Comparison of ENCODE assay signal across 21 cellular contexts in the genomic region with DNA sequence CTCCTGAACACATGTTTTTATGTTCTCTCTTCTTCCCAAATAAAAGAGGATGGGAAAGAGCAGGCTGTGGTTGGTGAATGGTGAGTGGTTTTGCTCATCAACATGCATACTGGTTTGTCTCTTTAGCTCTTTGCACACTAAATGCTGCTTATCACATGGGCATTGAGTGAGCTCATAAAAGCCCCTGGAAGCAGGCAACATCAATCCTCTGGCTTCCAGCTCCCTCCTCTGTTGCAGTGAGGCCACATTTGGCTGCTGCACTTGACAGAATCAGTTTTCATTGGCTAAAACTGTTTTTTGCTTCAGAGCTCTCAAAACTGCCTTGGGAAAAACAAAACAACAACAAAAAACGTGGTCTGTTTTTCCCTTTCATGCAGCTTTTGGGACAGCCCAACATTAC.
DNase-seq lines count a peak whose midpoint lies in the region; ATAC-seq and TF ChIP-seq lines count a peak whose summit lies in the region.
"Had no signal": no experiment of that assay in that cellular context is flagged by ENCODE, and none has a peak within 500 bp of the region (broad histone marks: within the 10 kb centered on the region; RNA-seq: fewer than 3 reads in every experiment).

No MANE protein-coding gene starts in this region.

- no CpG with 5 or more reads among the region's 1 CpG for WGBS in H9 (ENCODE audit: extremely low coverage, insufficient read length, low lambda C conversion rate)
- WGBS in hepatocyte (ENCODE audit: low lambda C conversion rate, missing lambda C conversion rate) = 38% methylated on average over 1 of the region's 1 CpG

- H3K9me3 ChIP-seq in H9 (ENCODE audit: control insufficient read depth, low read depth, low read length) (no peaks in the 10 kb centered on the region), hepatocyte (ENCODE audit: low read depth) (no peaks in the 10 kb centered on the region)
- H3K9me3 ChIP-seq: breast epithelium, HAP-1 had no signal

- H4K91ac ChIP-seq in H9 (ENCODE audit: insufficient read length, low read depth, low read length) = no peak overlapping the region

- no peaks in the 10 kb centered on the region for H3K9me2 ChIP-seq in hepatocyte (replicated peaks; ENCODE audit: insufficient read depth)

- H3K36me3 ChIP-seq in hepatocyte (replicated peaks; ENCODE audit: insufficient read depth, low read depth) = no peaks in the 10 kb centered on the region
- H3K36me3 ChIP-seq: breast epithelium, HAP-1 had no signal

- H3K36me3 Mint-ChIP-seq in H9 (ENCODE audit: insufficient read depth in 1 of 3, low read depth in 3 of 3) (no peaks in the 10 kb centered on the region; a peak in 1 of 7 replicates), WTC11 (no peaks in the 10 kb centered on the region), nephron progenitor cell (ENCODE audit: low read depth) (no peaks in the 10 kb centered on the region)
- H3K36me3 Mint-ChIP-seq: activated CD8-positive, alpha-beta memory T cell treated with anti-CD3 and anti-CD28 coated beads, Interleukin-2, amount 10 ng/mL, durations not matched to agents 7 days and 5 days; activated naive CD8-positive, alpha-beta T cell treated with anti-CD3 and anti-CD28 coated beads, Interleukin-2, amount 10 ng/mL, durations not matched to agents 7 days and 5 days; CD8-positive, alpha-beta T cell had no signal

- no peak overlapping the region for H3K18ac ChIP-seq in H9 (ENCODE audit: insufficient read length, low read depth, low read length)

- no peak overlapping the region for H3K4me3 ChIP-seq in hepatocyte
- H3K4me3 ChIP-seq: breast epithelium, HAP-1 had no signal

- no peak overlapping the region for H2BK20ac ChIP-seq in H9 (ENCODE audit: low read depth, low read length, poor library complexity, severe bottlenecking)

- H3K4me1 Mint-ChIP-seq in H9 (peaks cover 50 to 65% of the 10 kb centered on the region in 2 experiments), WTC11 (peaks cover 77% of the 10 kb centered on the region), nephron progenitor cell (peaks cover 61% of the 10 kb centered on the region)
- H3K4me1 Mint-ChIP-seq: activated CD8-positive, alpha-beta memory T cell treated with anti-CD3 and anti-CD28 coated beads, Interleukin-2, amount 10 ng/mL, durations not matched to agents 7 days and 5 days; activated naive CD8-positive, alpha-beta T cell treated with anti-CD3 and anti-CD28 coated beads, Interleukin-2, amount 10 ng/mL, durations not matched to agents 7 days and 5 days had no signal

- CTCF ChIA-PET in WTC11 (lab: Charles Lee) = interaction anchor here (0.7 kb wide), 1 partner anchor 74 kb away, joined by 3 read pairs; no protein-coding TSS in a partner anchor

- H4K20me1 ChIP-seq in H9 (ENCODE audit: control insufficient read depth, insufficient read depth, insufficient read length) (no peaks in the 10 kb centered on the region), hepatocyte (ENCODE audit: insufficient read depth, poor library complexity, severe bottlenecking) (no peaks in the 10 kb centered on the region)

- no peak overlapping the region for H3K4me3 Mint-ChIP-seq in H9
- peak overlapping the region; percentile 7; the same call in 1 of the 2 replicates for H3K4me3 Mint-ChIP-seq in WTC11
- peak overlapping the region; percentile 4 for H3K4me3 Mint-ChIP-seq in nephron progenitor cell
- H3K4me3 Mint-ChIP-seq: activated CD8-positive, alpha-beta memory T cell treated with anti-CD3 and anti-CD28 coated beads, Interleukin-2, amount 10 ng/mL, durations not matched to agents 7 days and 5 days; activated naive CD8-positive, alpha-beta T cell treated with anti-CD3 and anti-CD28 coated beads, Interleukin-2, amount 10 ng/mL, durations not matched to agents 7 days and 5 days; CD8-positive, alpha-beta T cell had no signal

- no peak overlapping the region for H2BK5ac ChIP-seq in H9 (ENCODE audit: insufficient read length, low read length)

- H3K79me2 ChIP-seq in H9 (ENCODE audit: insufficient read depth, low read length) = no peaks in the 10 kb centered on the region
- no peaks in the 10 kb centered on the region for H3K79me2 ChIP-seq in hepatocyte

- no peak overlapping the region for H3K56ac ChIP-seq in H9 (ENCODE audit: insufficient read length, low read depth, low read length)

- no peak overlapping the region for H3K9ac ChIP-seq in H9 (ENCODE audit: extremely low read depth, insufficient read length, low read length)

- no peak overlapping the region for H4K8ac ChIP-seq in H9 (replicated peaks; ENCODE audit: insufficient read length, low read depth, low read length)

- no peak overlapping the region for H3T11ph ChIP-seq in H9 (ENCODE audit: low read length)

- H3K4ac ChIP-seq in H9 (ENCODE audit: low read depth, low read length) = no peak overlapping the region

- H3K27me3 Mint-ChIP-seq in H9 (ENCODE audit: low read depth) (no peaks in the 10 kb centered on the region), WTC11 (ENCODE audit: low read depth) (no peaks in the 10 kb centered on the region), nephron progenitor cell (ENCODE audit: low read depth, poor library complexity) (peaks cover 3% of the 10 kb centered on the region)
- H3K27me3 Mint-ChIP-seq: activated CD8-positive, alpha-beta memory T cell treated with anti-CD3 and anti-CD28 coated beads, Interleukin-2, amount 10 ng/mL, durations not matched to agents 7 days and 5 days; activated naive CD8-positive, alpha-beta T cell treated with anti-CD3 and anti-CD28 coated beads, Interleukin-2, amount 10 ng/mL, durations not matched to agents 7 days and 5 days had no signal

- 0 out of 2 replicates have a peak overlapping the region, but pooled peaks have one; percentile 47 for H3K14ac ChIP-seq in H9 (ENCODE audit: insufficient read depth, low read length)

- H3K79me1 ChIP-seq in H9 (ENCODE audit: insufficient read depth, low read depth, low read length, poor library complexity, severe bottlenecking) = no peaks in the 10 kb centered on the region

- H3K4me2 ChIP-seq in H9 (ENCODE audit: insufficient read depth, insufficient read length, low read length) (no peak overlapping the region), hepatocyte (no peak overlapping the region)

- no peak overlapping the region for H2BK12ac ChIP-seq in H9 (ENCODE audit: insufficient read length, low read depth, low read length)

- no peak overlapping the region for H2AK5ac ChIP-seq in H9 (ENCODE audit: insufficient read length, low read length)

- no peaks in the 10 kb centered on the region for H3K23me2 ChIP-seq in H9 (ENCODE audit: insufficient read length, low read depth, low read length, poor library complexity, severe bottlenecking)

- H3K23ac ChIP-seq in H9 (ENCODE audit: insufficient read length, low read depth, low read length) = no peak overlapping the region

- peak overlapping the region in 2 of 3 experiments; percentile 20 to 46; a peak in 2 of 7 replicates for H3K27ac Mint-ChIP-seq in H9
- H3K27ac Mint-ChIP-seq in WTC11 = peak overlapping the region; percentile 92
- H3K27ac Mint-ChIP-seq in nephron progenitor cell = peak overlapping the region; percentile 88
- H3K27ac Mint-ChIP-seq: activated CD8-positive, alpha-beta memory T cell treated with anti-CD3 and anti-CD28 coated beads, Interleukin-2, amount 10 ng/mL, durations not matched to agents 7 days and 5 days; activated naive CD8-positive, alpha-beta T cell treated with anti-CD3 and anti-CD28 coated beads, Interleukin-2, amount 10 ng/mL, durations not matched to agents 7 days and 5 days; CD8-positive, alpha-beta T cell had no signal

- H3K4me1 ChIP-seq in H9 (ENCODE audit: insufficient read depth, low read length) (peaks cover 25% of the 10 kb centered on the region; the same call in 1 of the 2 replicates), hepatocyte (ENCODE audit: insufficient read depth) (no peaks in the 10 kb centered on the region)
- H3K4me1 ChIP-seq: breast epithelium had no signal

- no peak; the same call in 2 of the 3 replicates for TF ChIP-seq CTCF in H9 (conservative IDR thresholded peaks at IDR 0.05)
- no peak for TF ChIP-seq CTCF in WTC11 (IDR thresholded peaks at IDR 0.05)
- peak; percentile 19 for TF ChIP-seq CTCF in hepatocyte (IDR thresholded peaks at IDR 0.05; ENCODE audit: poor library complexity)
- no peak for TF ChIP-seq CTCF in nephron progenitor cell (IDR thresholded peaks at IDR 0.05)

- peak overlapping the region; percentile 17 for H3K27ac ChIP-seq in H9 (ENCODE audit: insufficient read length, low read depth, low read length)
- no peak overlapping the region for H3K27ac ChIP-seq in hepatocyte
- H3K27ac ChIP-seq: breast epithelium had no signal

- no peaks in the 10 kb centered on the region for H3K9me3 Mint-ChIP-seq in H9
- H3K9me3 Mint-ChIP-seq in WTC11 = no peaks in the 10 kb centered on the region
- no peaks in the 10 kb centered on the region for H3K9me3 Mint-ChIP-seq in nephron progenitor cell

- peak; percentile 74 for ATAC-seq in WTC11
- ATAC-seq: activated CD8-positive, alpha-beta memory T cell treated with anti-CD3 and anti-CD28 coated beads, Interleukin-2, amount 10 ng/mL, durations not matched to agents 7 days and 5 days; CD8-positive, alpha-beta T cell; left cardiac atrium had no signal

- POLR2A ChIA-PET in WTC11 (lab: Charles Lee) = interaction anchor here (0.7 kb wide), 1 partner anchor 1479 kb away, joined by 3 read pairs; no protein-coding TSS in a partner anchor

- no peak overlapping the region for H2AFZ ChIP-seq in H9 (ENCODE audit: low read length)
- peak overlapping the region; percentile 14 for H2AFZ ChIP-seq in hepatocyte

- H4K5ac ChIP-seq in H9 (ENCODE audit: insufficient read length, low read depth, low read length) = no peak overlapping the region

- DNase-seq in H9 = peak; percentile 51
- peak; percentile 12 for DNase-seq in WTC11 (ENCODE audit: low spot score)
- DNase-seq in hepatocyte (ENCODE audit: low spot score) = peak; percentile 7
- DNase-seq in nephron progenitor cell = peak; percentile 9
- DNase-seq in NCI-H226 = no peak
- DNase-seq in RPMI8226 = no peak
- no peak for DNase-seq in midbrain (lab: John Stamatoyannopoulos, UW)
- no peak for DNase-seq in NCI-H187 treated with DMSO at 0.1 percent for 48 hours (lab: John Stamatoyannopoulos, UW)
- DNase-seq: activated CD4-positive, alpha-beta T cell treated with anti-CD3 and anti-CD28 coated beads for 48 hours; activated CD8-positive, alpha-beta memory T cell treated with anti-CD3 and anti-CD28 coated beads, Interleukin-2, amount 10 ng/mL, durations not matched to agents 7 days and 5 days; activated naive CD8-positive, alpha-beta T cell treated with anti-CD3 and anti-CD28 coated beads, Interleukin-2, amount 10 ng/mL, durations not matched to agents 7 days and 5 days; CD8-positive, alpha-beta T cell; cortex of kidney; DMS79; left cardiac atrium; NCI-H1105; NCI-H2081 treated with DMSO at 0.1 percent for 48 hours; NCI-H510A treated with DMSO at 0.1 percent for 48 hours; trophoblast cell had no signal

- H3K27me3 ChIP-seq in H9 (ENCODE audit: insufficient read depth, low read length) (no peaks in the 10 kb centered on the region), hepatocyte (no peaks in the 10 kb centered on the region)
- H3K27me3 ChIP-seq: breast epithelium had no signal

- H2BK15ac ChIP-seq in H9 (ENCODE audit: low read depth, low read length) = no peak overlapping the region

- no peak overlapping the region for H2BK120ac ChIP-seq in H9 (ENCODE audit: low read depth, low read length, poor library complexity, severe bottlenecking)

Comparison
In these comparisons a context has a peak if more than half of its experiments do, and no peak if none do; other contexts are left out.
1. DNase-seq: peak in H9 (single experiment), WTC11 (single experiment), hepatocyte (single experiment) and nephron progenitor cell (single experiment); none in NCI-H226 (single experiment), RPMI8226 (single experiment), midbrain (single experiment) and NCI-H187 treated with DMSO at 0.1 percent for 48 hours (single experiment).
2. H3K27ac Mint-ChIP-seq: peak in every context shown above with its lines; median percentile 92 in WTC11; 88 in nephron progenitor cell; 33 in H9.
3. H3K4me3 Mint-ChIP-seq: peak in WTC11 (single experiment) and nephron progenitor cell (single experiment); none in H9 (0 of 2).